16 cellular contexts compared by ENCODE assay signal in genomic region chr13:73065665-73066350, GRCh38. TPM values are rescaled to one million over a fixed set of nuclear protein-coding genes. Genes with fewer than 3 reads are reported as not detected.
A peak's percentile ranks its signal among the peaks of the same experiment; 100 is the strongest.
DNase-seq lines count a peak whose midpoint lies in the region; ATAC-seq and TF ChIP-seq lines count a peak whose summit lies in the region.
"Had no signal": no experiment of that assay in that cellular context is flagged by ENCODE, and none has a peak within 500 bp of the region (broad histone marks: within the 10 kb centered on the region; RNA-seq: fewer than 3 reads in every experiment).

No MANE protein-coding gene starts in this region.

- POLR2A ChIA-PET in MCF 10A (lab: Yijun Ruan, JAX) = interaction anchor here (1.0 to 1.4 kb wide), 4 partner anchors 10 to 637 kb away, joined by 3 to 5 read pairs (median 4); no protein-coding TSS in a partner anchor

- peaks cover 5 to 19% of the 10 kb centered on the region in 2 donors for H3K4me1 ChIP-seq in mucosa of rectum (ENCODE audit: control insufficient read depth in 2 of 2, insufficient read depth in 2 of 2, low read length in 2 of 2)

- H3K9me3 Mint-ChIP-seq in MCF 10A (ENCODE audit: unreplicated experiment) = no peaks in the 10 kb centered on the region
- H3K9me3 Mint-ChIP-seq: HFFc6 had no signal

- CTCF ChIA-PET in MCF 10A (lab: Yijun Ruan, JAX) = no interaction called here

- TF ChIP-seq CTCF in MCF 10A (IDR thresholded peaks at IDR 0.05; ENCODE audit: unreplicated experiment) = no peak

- H3K4me3 ChIP-seq in mucosa of rectum (ENCODE audit: low read length in 2 of 2) = peak overlapping the region; percentile 40 to 90

- peak overlapping the region; percentile 26 to 84 for H3K27ac ChIP-seq in mucosa of rectum (ENCODE audit: low read depth in 2 of 2, low read length in 2 of 2)

- H3K4me3 Mint-ChIP-seq in MCF 10A (ENCODE audit: unreplicated experiment) = peak overlapping the region; percentile 83
- H3K4me3 Mint-ChIP-seq: HFFc6 had no signal

- peak overlapping the region in 1 of 2 donors; percentile 55 for H3K9ac ChIP-seq in mucosa of rectum (ENCODE audit: low read depth in 1 of 2, low read length in 2 of 2)

- no peak for ATAC-seq in HG02798 (IDR thresholded peaks at IDR 0.05; ENCODE audit: poor library complexity, unreplicated experiment)

- no peaks in the 10 kb centered on the region for H3K27me3 ChIP-seq in mucosa of rectum (ENCODE audit: control insufficient read depth in 2 of 2, insufficient read depth in 2 of 2, low read length in 2 of 2)

- peaks cover 30 to 35% of the 10 kb centered on the region in 2 donors for H3K36me3 ChIP-seq in mucosa of rectum (ENCODE audit: control insufficient read depth in 2 of 2, insufficient read depth in 2 of 2, low read length in 2 of 2)

- intact Hi-C loops in MCF 10A (cut with micrococcal nuclease) = no loop called here

- H3K27me3 Mint-ChIP-seq in MCF 10A (ENCODE audit: insufficient read depth, unreplicated experiment) = no peaks in the 10 kb centered on the region

- BruUV-seq in MCF 10A (replicated peaks; lab: Mats Ljungman, UMichigan) = no TSS peak

- H3K4me1 Mint-ChIP-seq in MCF 10A (ENCODE audit: insufficient read depth, unreplicated experiment) = peaks cover 40% of the 10 kb centered on the region

- peak; percentile 57 for DNase-seq in COR-L47 (lab: John Stamatoyannopoulos, UW)
- peak; percentile 62 for DNase-seq in NCI-H146 (lab: John Stamatoyannopoulos, UW)
- no peak for DNase-seq in MCF 10A (ENCODE audit: unreplicated experiment)
- no peak for DNase-seq in NCI-H187 (lab: John Stamatoyannopoulos, UW)
- no peak for DNase-seq in NCI-H2107 (lab: John Stamatoyannopoulos, UW)
- DNase-seq in OCI-M2 (lab: John Stamatoyannopoulos, UW; ENCODE audit: unreplicated experiment) = no peak
- DNase-seq: activated CD4-positive, alpha-beta T cell treated with anti-CD3 and anti-CD28 coated beads, Interleukin-2, amount 50 U/mL, for 4 hours; aorta; dermis blood vessel endothelial cell; DMS 273 treated with DMSO at 0.1 percent for 48 hours; MM.1S; NCI-H69; SHP77 had no signal

- H3K36me3 Mint-ChIP-seq in MCF 10A (ENCODE audit: insufficient read depth, unreplicated experiment) = peaks cover 97% of the 10 kb centered on the region

- peak overlapping the region; percentile 79 for H3K27ac Mint-ChIP-seq in MCF 10A (ENCODE audit: low read depth, unreplicated experiment)

- no peaks in the 10 kb centered on the region for H3K9me3 ChIP-seq in mucosa of rectum (ENCODE audit: control insufficient read depth in 2 of 2, low read length in 2 of 2)

RNA-seq across cellular contexts. Expression of gene KLF5, which starts 7.0 kb away (rescaled TPM):
- 197 and 226 TPM in 2 replicates for total RNA-seq in MCF 10A (2022)

Comparison
In these comparisons a context has a peak if more than half of its experiments do, and no peak if none do; other contexts are left out.
1. DNase-seq: peak in COR-L47 (single experiment) and NCI-H146 (single experiment); none in MCF 10A (single experiment), NCI-H187 (0 of 2), NCI-H2107 (single experiment) and OCI-M2 (single experiment).